1 cellular context compared by ENCODE assay signal in the genomic region with DNA sequence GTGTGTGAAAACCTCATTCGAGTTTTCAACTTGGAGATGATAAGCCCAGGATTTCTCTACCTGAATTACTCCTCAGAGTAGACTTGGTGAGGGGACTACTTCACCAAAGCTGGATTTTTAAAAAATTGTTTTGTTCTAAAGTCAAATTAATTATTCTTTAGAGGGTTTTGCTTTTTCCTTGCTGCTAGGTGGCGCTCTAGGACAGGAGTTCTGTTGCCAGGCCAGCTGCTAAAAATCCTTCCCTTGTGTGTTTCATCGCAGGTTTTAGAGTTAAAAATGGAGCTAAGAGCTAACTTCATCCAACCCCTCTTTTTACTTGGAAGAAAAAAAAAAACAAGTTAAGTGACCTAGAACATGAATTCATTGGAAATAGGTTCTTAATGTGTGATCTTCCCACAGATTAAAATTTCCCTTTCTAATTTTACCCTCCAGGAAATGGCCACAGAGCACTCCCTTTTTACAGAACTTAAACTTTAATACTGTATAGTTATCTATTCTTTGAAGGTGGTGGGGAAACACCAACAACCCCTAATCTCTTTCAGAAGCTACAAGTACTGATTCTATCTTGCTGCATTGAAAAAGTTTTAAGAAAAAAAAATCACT.
TF ChIP-seq lines count a peak whose summit lies in the region.

No MANE protein-coding gene starts in this region.

TF ChIP-seq in K562, 482 proteins besides CTCF, POLR2A, EP300 and RAD21 (continued from another document):
- TF ChIP-seq ZNF655 (CRISPR knock-in tag; IDR thresholded peaks at IDR 0.05), result no peak
- no peak for TF ChIP-seq TSHZ1 (CRISPR knock-in tag; IDR thresholded peaks at IDR 0.05)
- TF ChIP-seq ZBTB2 (IDR thresholded peaks at IDR 0.05), result no peak
- TF ChIP-seq ZNF518B (CRISPR knock-in tag; IDR thresholded peaks at IDR 0.05), result no peak
- no peak for TF ChIP-seq DIDO1 (tag; IDR thresholded peaks at IDR 0.05; ENCODE audit: low read depth)
- TF ChIP-seq TARDBP (IDR thresholded peaks at IDR 0.05), result no peak
- peak; percentile 77; the same call in 1 of the 2 replicates for TF ChIP-seq ARID2 (IDR thresholded peaks at IDR 0.05)
- TF ChIP-seq ETV1 (tag; conservative IDR thresholded peaks at IDR 0.05; ENCODE audit: low read depth), result no peak
- no peak for TF ChIP-seq NUFIP1 (IDR thresholded peaks at IDR 0.05; ENCODE audit: partially characterized antibody)
- TF ChIP-seq ZNF511 (CRISPR knock-in tag; IDR thresholded peaks at IDR 0.05), result no peak
- peak; percentile 32; the same call in 1 of the 2 replicates for TF ChIP-seq STAG1 (CRISPR knock-in tag; IDR thresholded peaks at IDR 0.05; ENCODE audit: borderline replicate concordance)
- no peak for TF ChIP-seq ESRRA (IDR thresholded peaks at IDR 0.05; ENCODE audit: borderline replicate concordance, low read depth)
- TF ChIP-seq CHD7 (IDR thresholded peaks at IDR 0.05; ENCODE audit: low read depth, low read length), result no peak
- no peak for TF ChIP-seq GABPB1 (CRISPR knock-in tag; IDR thresholded peaks at IDR 0.05)
- no peak for TF ChIP-seq FUS (optimal IDR thresholded peaks at IDR 0.05; ENCODE audit: low read depth, low read length)
- no peak for TF ChIP-seq ZFP30 (CRISPR knock-in tag; IDR thresholded peaks at IDR 0.05; ENCODE audit: borderline replicate concordance)
- TF ChIP-seq RB1 (IDR thresholded peaks at IDR 0.05; ENCODE audit: low read depth), result 0 out of 2 replicates have a peak, but pooled peaks have one; percentile 31
- no peak for TF ChIP-seq ZNF263 (CRISPR knock-in tag; IDR thresholded peaks at IDR 0.05; ENCODE audit: borderline replicate concordance)
- TF ChIP-seq SMC3 (conservative IDR thresholded peaks at IDR 0.05; ENCODE audit: insufficient read depth, low read depth, low read length), result peak; percentile 91
